Comparison of ENCODE assay signal across 20 cellular contexts in the genomic region with DNA sequence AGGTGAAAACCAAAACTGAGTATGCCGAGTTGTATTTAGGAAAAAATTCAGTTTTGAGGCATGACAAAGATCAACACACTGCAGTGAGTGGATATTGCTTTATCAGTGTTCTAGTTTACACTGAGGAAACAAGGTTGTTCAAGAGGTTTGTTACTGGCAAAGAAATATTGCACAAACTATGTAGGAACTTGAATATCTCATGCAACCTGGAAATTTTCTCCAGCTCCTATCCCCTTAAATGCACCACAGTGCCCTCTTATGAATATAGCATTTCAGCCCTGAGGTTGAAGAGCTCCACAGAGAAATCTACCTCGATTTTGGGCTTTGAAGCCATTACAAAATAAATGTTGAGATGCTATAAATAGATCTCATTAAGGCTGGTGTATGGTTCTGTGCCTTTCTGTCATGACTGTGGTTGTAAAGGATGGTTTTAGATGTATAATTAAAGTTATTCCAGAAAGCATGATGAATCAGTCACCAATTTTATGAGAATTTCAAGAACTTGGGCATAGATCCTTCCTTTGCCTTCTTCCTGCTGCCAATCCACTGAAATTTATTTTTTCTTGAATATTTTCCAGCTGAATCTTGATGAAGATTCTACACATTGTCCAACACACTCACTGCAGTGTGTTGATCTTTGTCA.
"Had no signal": no experiment of that assay in that cellular context is flagged by ENCODE, and none has a peak within 500 bp of the region (broad histone marks: within the 10 kb centered on the region; RNA-seq: fewer than 3 reads in every experiment).

No MANE protein-coding gene starts in this region.

- H3K4me1 ChIP-seq: ascending aorta, right atrium auricular region had no signal

- H2AFZ ChIP-seq: hepatocyte had no signal

- DNase-seq: activated CD4-positive, alpha-beta T cell treated with anti-CD3 and anti-CD28 coated beads, Interleukin-2, amount 10 ng/mL, durations not matched to agents 7 days and 5 days; activated CD8-positive, alpha-beta memory T cell treated with anti-CD3 and anti-CD28 coated beads for 24 hours; activated naive CD4-positive, alpha-beta T cell treated with Interleukin-2 at 50 U/mL for 16 hours; activated naive CD8-positive, alpha-beta T cell treated with anti-CD3 and anti-CD28 coated beads, Interleukin-2, amount 50 U/mL, for 24 hours; dermis blood vessel endothelial cell; effector memory CD8-positive, alpha-beta T cell; left ventricle myocardium inferior; naive thymus-derived CD8-positive, alpha-beta T cell; posterior cingulate gyrus; small intestine; T-cell; T-helper 9 cell had no signal

- H3K27ac Mint-ChIP-seq: activated CD4-positive, alpha-beta T cell treated with anti-CD3 and anti-CD28 coated beads, Interleukin-2, amount 10 ng/mL, durations not matched to agents 7 days and 5 days; activated naive CD8-positive, alpha-beta T cell treated with anti-CD3 and anti-CD28 coated beads, Interleukin-2, amount 50 U/mL, for 24 hours; activated T-helper 1 cell treated with anti-CD3 and anti-CD28 coated beads, Interleukin-12 subunit alpha, Interleukin-12 subunit beta, Interleukin-2, Interleukin-4 antibody, amounts not matched to agents 30 ng/mL and 10 ng/mL and 1 ng/mL, durations not matched to agents 14 hours and 24 hours and 36 hours; effector memory CD8-positive, alpha-beta T cell; naive thymus-derived CD8-positive, alpha-beta T cell; stimulated activated naive CD8-positive, alpha-beta T cell treated with anti-CD3 and anti-CD28 coated beads, Interleukin-15, Interleukin-2, amounts not matched to agents 100 ng/mL and 50 ng/mL, for 24 hours; T-cell; type B pancreatic cell had no signal

- H3K9me3 ChIP-seq: ascending aorta, left ventricle myocardium inferior, neutrophil, right atrium auricular region, suprapubic skin had no signal

- H3K4me3 ChIP-seq: ascending aorta, hepatocyte, left ventricle myocardium inferior, right atrium auricular region, suprapubic skin had no signal

- H3K9me3 Mint-ChIP-seq: activated CD4-positive, alpha-beta T cell treated with anti-CD3 and anti-CD28 coated beads, Interleukin-2, amount 10 ng/mL, durations not matched to agents 7 days and 5 days; activated naive CD8-positive, alpha-beta T cell treated with anti-CD3 and anti-CD28 coated beads, Interleukin-2, amount 50 U/mL, for 24 hours; activated T-helper 1 cell treated with anti-CD3 and anti-CD28 coated beads, Interleukin-12 subunit alpha, Interleukin-12 subunit beta, Interleukin-2, Interleukin-4 antibody, amounts not matched to agents 30 ng/mL and 10 ng/mL and 1 ng/mL, durations not matched to agents 14 hours and 24 hours and 36 hours; type B pancreatic cell had no signal

- H3K79me2 ChIP-seq: hepatocyte had no signal

- H3K36me3 Mint-ChIP-seq: naive thymus-derived CD8-positive, alpha-beta T cell; T-cell had no signal

- H3K27me3 Mint-ChIP-seq: activated CD4-positive, alpha-beta T cell treated with anti-CD3 and anti-CD28 coated beads, Interleukin-2, amount 10 ng/mL, durations not matched to agents 7 days and 5 days; effector memory CD8-positive, alpha-beta T cell; T-cell; type B pancreatic cell had no signal

- H3K4me3 Mint-ChIP-seq: activated CD4-positive, alpha-beta T cell treated with anti-CD3 and anti-CD28 coated beads, Interleukin-2, amount 10 ng/mL, durations not matched to agents 7 days and 5 days; activated naive CD8-positive, alpha-beta T cell treated with anti-CD3 and anti-CD28 coated beads, Interleukin-2, amount 50 U/mL, for 24 hours; activated T-helper 1 cell treated with anti-CD3 and anti-CD28 coated beads, Interleukin-12 subunit alpha, Interleukin-12 subunit beta, Interleukin-2, Interleukin-4 antibody, amounts not matched to agents 30 ng/mL and 10 ng/mL and 1 ng/mL, durations not matched to agents 14 hours and 24 hours and 36 hours; effector memory CD8-positive, alpha-beta T cell; naive thymus-derived CD8-positive, alpha-beta T cell; stimulated activated naive CD8-positive, alpha-beta T cell treated with anti-CD3 and anti-CD28 coated beads, Interleukin-15, Interleukin-2, amounts not matched to agents 100 ng/mL and 50 ng/mL, for 24 hours; T-cell had no signal

- H3K27ac ChIP-seq: ascending aorta, hepatocyte, left ventricle myocardium inferior, neutrophil, right atrium auricular region, suprapubic skin had no signal

- H3K4me1 Mint-ChIP-seq: activated CD4-positive, alpha-beta T cell treated with anti-CD3 and anti-CD28 coated beads, Interleukin-2, amount 10 ng/mL, durations not matched to agents 7 days and 5 days; activated naive CD8-positive, alpha-beta T cell treated with anti-CD3 and anti-CD28 coated beads, Interleukin-2, amount 50 U/mL, for 24 hours; naive thymus-derived CD8-positive, alpha-beta T cell; T-cell had no signal

- H3K36me3 ChIP-seq: ascending aorta, left ventricle myocardium inferior, neutrophil, right atrium auricular region, suprapubic skin had no signal
